13 cellular contexts compared by ENCODE assay signal in genomic region chr11:62012451-62013265, GRCh38.
DNase-seq lines count a peak whose midpoint lies in the region; ATAC-seq lines count a peak whose summit lies in the region.
"Had no signal": no experiment of that assay in that cellular context is flagged by ENCODE, and none has a peak within 500 bp of the region (broad histone marks: within the 10 kb centered on the region; RNA-seq: fewer than 3 reads in every experiment).

No MANE protein-coding gene starts in this region.

- no peaks in the 10 kb centered on the region for H3K27me3 ChIP-seq in adipocyte (replicated peaks; ENCODE audit: control insufficient read depth, insufficient read depth, low read length)
- H3K27me3 ChIP-seq: right atrium auricular region had no signal

- H3K36me3 Mint-ChIP-seq in stimulated activated effector memory CD8-positive, alpha-beta T cell treated with anti-CD3 and anti-CD28 coated beads, Interleukin-12 subunit alpha, Interleukin-12 subunit beta, amount 100 ng/mL, for 72 hours: no peaks in the 10 kb centered on the region
- H3K36me3 Mint-ChIP-seq: memory B cell had no signal

- no peaks in the 10 kb centered on the region for H3K27me3 Mint-ChIP-seq in stimulated activated naive CD8-positive, alpha-beta T cell treated with anti-CD3 and anti-CD28 coated beads, Interleukin-15, amount 100 ng/mL, for 72 hours

- peak overlapping the region; percentile 22 for H3K4me3 ChIP-seq in adipocyte (ENCODE audit: low read length)
- H3K4me3 ChIP-seq: right atrium auricular region had no signal

- H3K27ac Mint-ChIP-seq in stimulated activated naive CD8-positive, alpha-beta T cell treated with anti-CD3 and anti-CD28 coated beads, Interleukin-15, amount 100 ng/mL, for 72 hours: peak overlapping the region; percentile 52 to 68
- no peak overlapping the region for H3K27ac Mint-ChIP-seq in stimulated activated effector memory CD8-positive, alpha-beta T cell treated with anti-CD3 and anti-CD28 coated beads, Interleukin-12 subunit alpha, Interleukin-12 subunit beta, amount 100 ng/mL, for 72 hours
- H3K27ac Mint-ChIP-seq: activated T-cell treated with anti-CD3 and anti-CD28 coated beads, Interleukin-2, amount 50 U/mL, for 72 hours; memory B cell had no signal

- H3K36me3 ChIP-seq in adipocyte (ENCODE audit: control insufficient read depth, insufficient read depth, low read length, severe bottlenecking): no peaks in the 10 kb centered on the region
- H3K36me3 ChIP-seq: right atrium auricular region had no signal

- H3K4me3 Mint-ChIP-seq in stimulated activated naive CD8-positive, alpha-beta T cell treated with anti-CD3 and anti-CD28 coated beads, Interleukin-15, amount 100 ng/mL, for 72 hours: no peak overlapping the region
- no peak overlapping the region for H3K4me3 Mint-ChIP-seq in stimulated activated effector memory CD8-positive, alpha-beta T cell treated with anti-CD3 and anti-CD28 coated beads, Interleukin-12 subunit alpha, Interleukin-12 subunit beta, amount 100 ng/mL, for 72 hours
- H3K4me3 Mint-ChIP-seq: activated T-cell treated with anti-CD3 and anti-CD28 coated beads, Interleukin-2, amount 50 U/mL, for 72 hours; memory B cell had no signal

- H3K4me1 Mint-ChIP-seq in stimulated activated naive CD8-positive, alpha-beta T cell treated with anti-CD3 and anti-CD28 coated beads, Interleukin-15, amount 100 ng/mL, for 72 hours: no peaks in the 10 kb centered on the region
- H3K4me1 Mint-ChIP-seq in stimulated activated effector memory CD8-positive, alpha-beta T cell treated with anti-CD3 and anti-CD28 coated beads, Interleukin-12 subunit alpha, Interleukin-12 subunit beta, amount 100 ng/mL, for 72 hours: no peaks in the 10 kb centered on the region
- H3K4me1 Mint-ChIP-seq: memory B cell had no signal

- ATAC-seq in stimulated activated naive CD8-positive, alpha-beta T cell treated with anti-CD3 and anti-CD28 coated beads, Interleukin-15, amount 100 ng/mL, for 72 hours: no peak
- no peak for ATAC-seq in stimulated activated naive CD8-positive, alpha-beta T cell treated with anti-CD3 and anti-CD28 coated beads, Interleukin-15, Interleukin-2, amounts not matched to agents 100 U/mL and 50 U/mL, for 24 hours
- ATAC-seq in stimulated activated effector memory CD8-positive, alpha-beta T cell treated with anti-CD3 and anti-CD28 coated beads, Interleukin-12 subunit alpha, Interleukin-12 subunit beta, amount 100 ng/mL, for 72 hours: no peak
- ATAC-seq in GM19397 (IDR thresholded peaks at IDR 0.05; ENCODE audit: unreplicated experiment) (no peak), HG02798 (IDR thresholded peaks at IDR 0.05; ENCODE audit: poor library complexity, unreplicated experiment) (no peak)
- ATAC-seq: activated T-cell treated with anti-CD3 and anti-CD28 coated beads, Interleukin-2, amount 50 U/mL, for 72 hours had no signal

- peaks cover 19% of the 10 kb centered on the region for H3K4me1 ChIP-seq in adipocyte (ENCODE audit: control insufficient read depth, insufficient read depth, low read length)
- H3K4me1 ChIP-seq: right atrium auricular region had no signal

- no peaks in the 10 kb centered on the region for H3K9me3 Mint-ChIP-seq in stimulated activated naive CD8-positive, alpha-beta T cell treated with anti-CD3 and anti-CD28 coated beads, Interleukin-15, amount 100 ng/mL, for 72 hours
- H3K9me3 Mint-ChIP-seq in stimulated activated effector memory CD8-positive, alpha-beta T cell treated with anti-CD3 and anti-CD28 coated beads, Interleukin-12 subunit alpha, Interleukin-12 subunit beta, amount 100 ng/mL, for 72 hours: no peaks in the 10 kb centered on the region
- H3K9me3 Mint-ChIP-seq: activated T-cell treated with anti-CD3 and anti-CD28 coated beads, Interleukin-2, amount 50 U/mL, for 72 hours; memory B cell had no signal

- DNase-seq in stimulated activated naive CD8-positive, alpha-beta T cell treated with anti-CD3 and anti-CD28 coated beads, Interleukin-15, amount 100 ng/mL, for 72 hours: no peak
- DNase-seq in stimulated activated naive CD8-positive, alpha-beta T cell treated with anti-CD3 and anti-CD28 coated beads, Interleukin-15, Interleukin-2, amounts not matched to agents 100 U/mL and 50 U/mL, for 24 hours: no peak
- DNase-seq in adipocyte (ENCODE audit: low read depth) (peak; percentile 24), iris pigment epithelial cell (ENCODE audit: low read depth) (peak; percentile 74), DMS79 treated with DMSO at 0.1 percent for 48 hours (lab: John Stamatoyannopoulos, UW) (no peak)
- no peak for DNase-seq in stimulated activated effector memory CD8-positive, alpha-beta T cell treated with anti-CD3 and anti-CD28 coated beads, Interleukin-12 subunit alpha, Interleukin-12 subunit beta, amount 100 ng/mL, for 72 hours (ENCODE audit: low spot score in 2 of 2)
- DNase-seq: activated T-cell treated with anti-CD3 and anti-CD28 coated beads, Interleukin-2, amount 50 U/mL, for 72 hours; central memory CD4-positive, alpha-beta T cell; NCI-H2029 treated with DMSO at 0.1 percent for 48 hours had no signal

- H3K9me3 ChIP-seq in adipocyte (ENCODE audit: control insufficient read depth, low read length): no peaks in the 10 kb centered on the region
- H3K9me3 ChIP-seq: right atrium auricular region had no signal

- H3K9ac ChIP-seq in adipocyte (ENCODE audit: low read length): no peak overlapping the region

Comparison
In these comparisons a context has a peak if more than half of its experiments do, and no peak if none do; other contexts are left out.
1. DNase-seq: peak in adipocyte (single experiment) and iris pigment epithelial cell (single experiment); none in stimulated activated naive CD8-positive, alpha-beta T cell treated with anti-CD3 and anti-CD28 coated beads, Interleukin-15, amount 100 ng/mL, for 72 hours (0 of 2), stimulated activated naive CD8-positive, alpha-beta T cell treated with anti-CD3 and anti-CD28 coated beads, Interleukin-15, Interleukin-2, amounts not matched to agents 100 U/mL and 50 U/mL, for 24 hours (single experiment), stimulated activated effector memory CD8-positive, alpha-beta T cell treated with anti-CD3 and anti-CD28 coated beads, Interleukin-12 subunit alpha, Interleukin-12 subunit beta, amount 100 ng/mL, for 72 hours (0 of 2) and DMS79 treated with DMSO at 0.1 percent for 48 hours (single experiment).